1 cellular context compared by ENCODE assay signal in genomic region chr7:45893996-45894664, GRCh38.
TF ChIP-seq lines count a peak whose summit lies in the region.

No MANE protein-coding gene starts in this region.

TF ChIP-seq in HepG2, 621 proteins besides CTCF, POLR2A, EP300 and RAD21 (continued from another document):
- TF ChIP-seq ZNF329 (CRISPR knock-in tag; IDR thresholded peaks at IDR 0.05; ENCODE audit: low read depth) = 0 out of 2 replicates have a peak, but pooled peaks have one; percentile 78
- TF ChIP-seq ZNF256 (CRISPR knock-in tag; conservative IDR thresholded peaks at IDR 0.05) = no peak
- TF ChIP-seq TCF7L2 (IDR thresholded peaks at IDR 0.05; ENCODE audit: low read depth, low read length) = no peak
- TF ChIP-seq PPARG (CRISPR knock-in tag; conservative IDR thresholded peaks at IDR 0.05) = no peak
- no peak for TF ChIP-seq KLF12 (CRISPR knock-in tag; IDR thresholded peaks at IDR 0.05; ENCODE audit: borderline replicate concordance)
- peak; percentile 75 for TF ChIP-seq SP4 (CRISPR knock-in tag; IDR thresholded peaks at IDR 0.05)
- TF ChIP-seq CBFB (CRISPR knock-in tag; IDR thresholded peaks at IDR 0.05) = no peak
- TF ChIP-seq ZNF136 (CRISPR knock-in tag; IDR thresholded peaks at IDR 0.05; ENCODE audit: low read depth) = no peak
- no peak for TF ChIP-seq NFRKB (IDR thresholded peaks at IDR 0.05)
- TF ChIP-seq ZNF766 (CRISPR knock-in tag; IDR thresholded peaks at IDR 0.05; ENCODE audit: borderline replicate concordance) = peak; percentile 37; the same call in 1 of the 2 replicates
- no peak for TF ChIP-seq STAG1 (CRISPR knock-in tag; IDR thresholded peaks at IDR 0.05)
- TF ChIP-seq KDM2A (CRISPR knock-in tag; IDR thresholded peaks at IDR 0.05; ENCODE audit: borderline replicate concordance, low read depth) = peak; percentile 82
- 0 out of 2 replicates have a peak, but pooled peaks have one; percentile 38 for TF ChIP-seq ZNF670 (CRISPR knock-in tag; IDR thresholded peaks at IDR 0.05; ENCODE audit: borderline replicate concordance)
- peak; percentile 64; the same call in 1 of the 2 replicates for TF ChIP-seq ZNF512B (CRISPR knock-in tag; IDR thresholded peaks at IDR 0.05; ENCODE audit: borderline replicate concordance)
- no peak for TF ChIP-seq MTF2 (CRISPR knock-in tag; IDR thresholded peaks at IDR 0.05; ENCODE audit: borderline replicate concordance)
- TF ChIP-seq ZBTB20 (CRISPR knock-in tag; IDR thresholded peaks at IDR 0.05; ENCODE audit: borderline replicate concordance, low read depth) = 0 out of 2 replicates have a peak, but pooled peaks have one; percentile 15
- no peak for TF ChIP-seq SMC3 (IDR thresholded peaks at IDR 0.05; ENCODE audit: low read length)
- no peak for TF ChIP-seq HDAC6 (IDR thresholded peaks at IDR 0.05; ENCODE audit: low read depth, low read length)
- TF ChIP-seq TAF15 (IDR thresholded peaks at IDR 0.05; ENCODE audit: low read depth, low read length, poor library complexity, severe bottlenecking) = no peak
- no peak for TF ChIP-seq ZNF646 (CRISPR knock-in tag; IDR thresholded peaks at IDR 0.05)
- no peak for TF ChIP-seq ZNF10 (CRISPR knock-in tag; IDR thresholded peaks at IDR 0.05; ENCODE audit: borderline replicate concordance, low read depth)
- peak; percentile 32; the same call in 1 of the 2 replicates for TF ChIP-seq REL (CRISPR knock-in tag; conservative IDR thresholded peaks at IDR 0.05)
- no peak for TF ChIP-seq IKZF1 (IDR thresholded peaks at IDR 0.05)
- TF ChIP-seq ELF4 (CRISPR knock-in tag; IDR thresholded peaks at IDR 0.05; ENCODE audit: borderline replicate concordance) = no peak
- TF ChIP-seq MAX (IDR thresholded peaks at IDR 0.05) = no peak
- peak; percentile 16; the same call in 1 of the 2 replicates for TF ChIP-seq NFYC (CRISPR knock-in tag; IDR thresholded peaks at IDR 0.05)
- peak; percentile 71; the same call in 1 of the 2 replicates for TF ChIP-seq SRY (CRISPR knock-in tag; IDR thresholded peaks at IDR 0.05)
- TF ChIP-seq ZXDC (CRISPR knock-in tag; IDR thresholded peaks at IDR 0.05) = 0 out of 2 replicates have a peak, but pooled peaks have one; percentile 74
- no peak for TF ChIP-seq ZNF749 (CRISPR knock-in tag; IDR thresholded peaks at IDR 0.05; ENCODE audit: borderline replicate concordance)
- no peak for TF ChIP-seq SYNCRIP (IDR thresholded peaks at IDR 0.05; ENCODE audit: insufficient read depth, low read depth, low read length)
- TF ChIP-seq ZNF839 (CRISPR knock-in tag; IDR thresholded peaks at IDR 0.05; ENCODE audit: borderline replicate concordance) = peak; percentile 66; the same call in 1 of the 2 replicates
- no peak for TF ChIP-seq SCMH1 (CRISPR knock-in tag; IDR thresholded peaks at IDR 0.05; ENCODE audit: borderline replicate concordance)
- no peak for TF ChIP-seq FOXM1 (CRISPR knock-in tag; IDR thresholded peaks at IDR 0.05)
- no peak for TF ChIP-seq MLXIP (CRISPR knock-in tag; IDR thresholded peaks at IDR 0.05; ENCODE audit: borderline replicate concordance)
- TF ChIP-seq ATF5 (CRISPR knock-in tag; IDR thresholded peaks at IDR 0.05; ENCODE audit: low read depth) = peak; percentile 96
- TF ChIP-seq ZNF503 (CRISPR knock-in tag; IDR thresholded peaks at IDR 0.05) = no peak
- TF ChIP-seq PHF5A (CRISPR knock-in tag; IDR thresholded peaks at IDR 0.05; ENCODE audit: low read depth, unreplicated experiment) = peak; percentile 21
- TF ChIP-seq DPF2 (CRISPR knock-in tag; IDR thresholded peaks at IDR 0.05; ENCODE audit: borderline replicate concordance, low read depth) = no peak; the same call in 1 of the 2 replicates
- TF ChIP-seq ZNF589 (CRISPR knock-in tag; conservative IDR thresholded peaks at IDR 0.05) = peak; percentile 65; the same call in 1 of the 2 replicates
TF ChIP-seq in HepG2: peak in this region for 218.
